1 cellular context compared by ENCODE assay signal in genomic region chr18:47882641-47883040, GRCh38.
TF ChIP-seq lines count a peak whose summit lies in the region.

No MANE protein-coding gene starts in this region.

TF ChIP-seq in HCT116, 20 proteins besides CTCF, POLR2A, EP300 and RAD21:
- no peak for TF ChIP-seq REST (IDR thresholded peaks at IDR 0.05; ENCODE audit: low read depth)
- TF ChIP-seq ZNF274 (IDR thresholded peaks at IDR 0.05; ENCODE audit: low read depth, low read length): no peak
- no peak for TF ChIP-seq EZH2phosphoT487 (IDR thresholded peaks at IDR 0.05; ENCODE audit: borderline replicate concordance)
- TF ChIP-seq CBX3 (IDR thresholded peaks at IDR 0.05; ENCODE audit: low read depth): no peak
- no peak for TF ChIP-seq TCF7L2 (IDR thresholded peaks at IDR 0.05; ENCODE audit: borderline replicate concordance, extremely low read depth, insufficient read depth, insufficient read length)
- no peak for TF ChIP-seq ZFX (IDR thresholded peaks at IDR 0.05)
- no peak for TF ChIP-seq SRF (IDR thresholded peaks at IDR 0.05; ENCODE audit: low read depth)
- no peak for TF ChIP-seq YY1 (IDR thresholded peaks at IDR 0.05; ENCODE audit: extremely low read depth, insufficient replicate concordance, low read depth, low read length)
- no peak for TF ChIP-seq FOSL1 (IDR thresholded peaks at IDR 0.05; ENCODE audit: low read depth)
- TF ChIP-seq MAX (IDR thresholded peaks at IDR 0.05): no peak
- no peak for TF ChIP-seq ZBTB33 (IDR thresholded peaks at IDR 0.05; ENCODE audit: extremely low read depth, insufficient replicate concordance, low read length)
- no peak for TF ChIP-seq CEBPB (IDR thresholded peaks at IDR 0.05; ENCODE audit: low read depth)
- TF ChIP-seq ATF3 (IDR thresholded peaks at IDR 0.05): no peak
- no peak for TF ChIP-seq EGR1 (IDR thresholded peaks at IDR 0.05; ENCODE audit: low read depth)
- no peak for TF ChIP-seq EZH2 (IDR thresholded peaks at IDR 0.05)
- no peak for TF ChIP-seq SIN3A (IDR thresholded peaks at IDR 0.05; ENCODE audit: low read depth)
- TF ChIP-seq ELF1 (IDR thresholded peaks at IDR 0.05; ENCODE audit: borderline replicate concordance, low read depth): no peak
TF ChIP-seq in HCT116: peak in this region for 0.
